ENCODE assay signal across 23 cellular contexts in the genomic region with DNA sequence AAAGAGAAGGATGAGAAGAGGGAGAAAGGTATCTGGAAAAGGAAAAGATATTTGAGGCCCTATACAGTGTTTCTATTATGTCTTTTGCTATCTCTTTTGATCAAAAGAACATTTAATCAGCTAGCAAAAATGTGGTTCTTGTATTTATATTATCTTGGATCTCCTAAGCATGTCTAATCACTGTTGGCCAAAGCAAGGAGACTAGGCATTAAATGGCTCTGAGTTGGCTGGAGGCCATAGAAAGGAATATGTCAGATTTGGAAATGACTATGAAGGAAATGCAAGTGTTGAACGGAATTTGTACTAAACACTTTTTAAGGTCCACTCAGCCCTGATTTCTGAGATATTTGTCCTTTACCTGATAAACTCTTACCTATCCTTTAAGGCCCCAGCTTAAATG. TPM values are rescaled to one million over a fixed set of nuclear protein-coding genes. Genes with fewer than 3 reads are reported as not detected.
DNase-seq lines count a peak whose midpoint lies in the region; FAIRE-seq and TF ChIP-seq lines count a peak whose summit lies in the region.
"Had no signal": no experiment of that assay in that cellular context is flagged by ENCODE, and none has a peak within 500 bp of the region (broad histone marks: within the 10 kb centered on the region; RNA-seq: fewer than 3 reads in every experiment).

No MANE protein-coding gene starts in this region.

- H3K36me3 ChIP-seq in MG63: no peaks in the 10 kb centered on the region
- H3K36me3 ChIP-seq in trophoblast cell (ENCODE audit: control insufficient read depth in 1 of 2, insufficient read depth in 2 of 2, low read length in 2 of 2): no peaks in the 10 kb centered on the region
- H3K36me3 ChIP-seq: BE2C had no signal

- no peak for TF ChIP-seq CTCF in astrocyte of the cerebellum (IDR thresholded peaks at IDR 0.05; ENCODE audit: low read depth, low read length, missing control alignments)

- H2AFZ ChIP-seq in trophoblast cell (ENCODE audit: insufficient read depth, low read length, poor library complexity): no peak overlapping the region
- H2AFZ ChIP-seq: GM23338 had no signal

- no CpG with 5 or more reads among the region's 1 CpG for WGBS in trophoblast cell (ENCODE audit: extremely low coverage, insufficient coverage, insufficient read length)

- H3K79me1 ChIP-seq in trophoblast cell (ENCODE audit: low read length): no peaks in the 10 kb centered on the region

- DNase-seq in H54 (ENCODE audit: insufficient read length, low spot score): no peak
- peak; percentile 25 for DNase-seq in MG63
- peak; percentile 44 for DNase-seq in astrocyte of the cerebellum (ENCODE audit: low read depth)
- DNase-seq in trophoblast cell: peak; percentile 46 to 92
- DNase-seq in putamen (ENCODE audit: low spot score): no peak
- DNase-seq in iPS-NIHi7 (ENCODE audit: extremely low spot score): no peak
- DNase-seq in NCI-H510A treated with DMSO at 0.1 percent for 48 hours (lab: John Stamatoyannopoulos, UW): no peak
- DNase-seq: BE2C; Calu3; CD4-positive, alpha-beta memory T cell; DMS79; GF-D8; NCI-H187; NCI-H345; NCI-H526 treated with DMSO at 0.1 percent for 48 hours; NK-92 treated with Interleukin-12 subunit alpha and Interleukin-12 subunit beta, amount 100 ng/mL, for 24 hours; SHP77 treated with DMSO at 0.1 percent for 48 hours had no signal

- no peak overlapping the region for H3K4ac ChIP-seq in trophoblast cell (ENCODE audit: low read depth, low read length)

- no peak overlapping the region for H2BK5ac ChIP-seq in trophoblast cell (ENCODE audit: low read depth, low read length, poor library complexity)

- in situ Hi-C loops in astrocyte of the cerebellum (cut with HindIII; ENCODE audit: low sequenced_read_pairs): no loop called here

- no peaks in the 10 kb centered on the region for H3K4me1 ChIP-seq in trophoblast cell (ENCODE audit: control insufficient read depth in 1 of 2, insufficient read depth in 2 of 2, low read length in 2 of 2)
- H3K4me1 ChIP-seq: BE2C had no signal

- no peak overlapping the region for H2BK120ac ChIP-seq in trophoblast cell (ENCODE audit: insufficient read depth, low read length, poor library complexity)

- FAIRE-seq in H54 (lab: Jason Lieb, UNC): peak; percentile 15
- FAIRE-seq: GM12891, GM18507 had no signal

- H3K27me3 ChIP-seq in MG63: no peaks in the 10 kb centered on the region
- H3K27me3 ChIP-seq in trophoblast cell (ENCODE audit: insufficient read depth, low read length): no peaks in the 10 kb centered on the region

- no peak overlapping the region for H3K23ac ChIP-seq in trophoblast cell (ENCODE audit: low read length)

- no peak overlapping the region for H3K4me3 ChIP-seq in MG63
- H3K4me3 ChIP-seq in astrocyte of the cerebellum (ENCODE audit: low read depth, low read length): no peak overlapping the region
- H3K4me3 ChIP-seq in trophoblast cell (ENCODE audit: low read depth, low read length): no peak overlapping the region
- H3K4me3 ChIP-seq: GM23338 had no signal

- H4K12ac ChIP-seq in trophoblast cell (ENCODE audit: low read depth, low read length): no peak overlapping the region

- H3K9ac ChIP-seq in trophoblast cell (ENCODE audit: low read length): no peak overlapping the region

- H2AK5ac ChIP-seq in trophoblast cell (ENCODE audit: low read length): no peak overlapping the region

- no peak overlapping the region for H4K8ac ChIP-seq in trophoblast cell (ENCODE audit: low read depth, low read length)

- no peak overlapping the region for H2BK12ac ChIP-seq in trophoblast cell (ENCODE audit: low read length)

- no peak overlapping the region for H3K27ac ChIP-seq in trophoblast cell (ENCODE audit: low read depth, low read length)

- no peak overlapping the region for H3K18ac ChIP-seq in trophoblast cell (ENCODE audit: low read length)

- no peaks in the 10 kb centered on the region for H3K9me3 ChIP-seq in MG63
- H3K9me3 ChIP-seq in trophoblast cell (ENCODE audit: insufficient read depth, low read depth, low read length): no peaks in the 10 kb centered on the region
- H3K9me3 ChIP-seq: BE2C had no signal

- no peak overlapping the region for H3K4me2 ChIP-seq in trophoblast cell (ENCODE audit: low read length)
- H3K4me2 ChIP-seq: GM23338 had no signal

- no peak overlapping the region for H3K14ac ChIP-seq in trophoblast cell (ENCODE audit: low read length)

- H3K79me2 ChIP-seq in trophoblast cell (ENCODE audit: control insufficient read depth, insufficient read depth, low read length, poor library complexity): no peaks in the 10 kb centered on the region

- TF ChIP-seq POLR2A in H54 (IDR thresholded peaks at IDR 0.05; ENCODE audit: low read depth, low read length): no peak

- H4K91ac ChIP-seq in trophoblast cell (ENCODE audit: low read depth, low read length): no peak overlapping the region

RNA-seq across cellular contexts. Expression of gene THG1L, which starts 22.4 kb away (rescaled TPM):
- 27.2 and 36.2 TPM in 2 replicates for total RNA-seq in MG63 (2014; rRNA removed; shearing (Covaris generic); ENCODE audit: low replicate concordance)
- 5.6 and 6.6 TPM in 2 replicates for polyA plus RNA-seq in trophoblast cell (2013)

RNA-seq across cellular contexts. Expression of gene LSM11, which starts 34.6 kb away (rescaled TPM):
- 3.9 and 4.3 TPM in 2 replicates for total RNA-seq in MG63 (2014; rRNA removed; shearing (Covaris generic); ENCODE audit: low replicate concordance)
- polyA plus RNA-seq in trophoblast cell (2013): 2.7 and 3.0 TPM in 2 replicates

RNA-seq across cellular contexts. Expression of gene C5orf52, which starts 37.5 kb away (rescaled TPM):
- total RNA-seq in MG63 (2014; rRNA removed; shearing (Covaris generic); ENCODE audit: low replicate concordance): not detected in 2 replicates
- polyA plus RNA-seq in trophoblast cell (2013): not detected in 2 replicates
- total RNA-seq: Calu3; CD4-positive, alpha-beta memory T cell; GM23338; HT1080; LHCN-M2; OCI-LY7 had no signal
- polyA plus RNA-seq: CD4-positive, alpha-beta memory T cell; GM23338 had no signal

RNA-seq across cellular contexts. Expression of gene SOX30, which starts 56.6 kb away (rescaled TPM):
- total RNA-seq in MG63 (2014; rRNA removed; shearing (Covaris generic); ENCODE audit: low replicate concordance): not detected in 2 replicates
- 0.07 and 0.11 TPM in 2 replicates for polyA plus RNA-seq in trophoblast cell (2013)
- total RNA-seq: HT1080 had no signal

Comparison
In these comparisons a context has a peak if more than half of its experiments do, and no peak if none do; other contexts are left out.
1. DNase-seq: peak in MG63 (single experiment), astrocyte of the cerebellum (single experiment) and trophoblast cell (2 of 2); none in H54 (single experiment), putamen (single experiment), iPS-NIHi7 (single experiment) and NCI-H510A treated with DMSO at 0.1 percent for 48 hours (single experiment).